ENCODE assay signal across 8 cellular contexts in genomic region chr1:10794724-10795304, GRCh38. TPM values are rescaled to one million over a fixed set of nuclear protein-coding genes. Genes with fewer than 3 reads are reported as not detected.
DNase-seq lines count a peak whose midpoint lies in the region; ATAC-seq, FAIRE-seq and TF ChIP-seq lines count a peak whose summit lies in the region.

No MANE protein-coding gene starts in this region.

- H3K4me3 ChIP-seq in hepatocyte = peak overlapping the region; percentile 57
- H3K4me3 ChIP-seq in small intestine (ENCODE audit: low read depth in 1 of 2, low read length in 2 of 2) = peak overlapping the region; percentile 62 to 82

- H3K27me3 ChIP-seq in hepatocyte (peaks cover 26% of the 10 kb centered on the region), small intestine (ENCODE audit: control insufficient read depth in 2 of 2, insufficient read depth in 2 of 2, low read length in 2 of 2) (peaks cover 0 to 12% of the 10 kb centered on the region in 2 donors)

- peaks cover 4% of the 10 kb centered on the region for H3K79me2 ChIP-seq in hepatocyte

- H3K27me3 Mint-ChIP-seq in WTC11 (ENCODE audit: low read depth) = peaks cover 47% of the 10 kb centered on the region

- no peaks in the 10 kb centered on the region for H4K20me1 ChIP-seq in hepatocyte (ENCODE audit: insufficient read depth, poor library complexity, severe bottlenecking)

- H3K36me3 ChIP-seq in hepatocyte (replicated peaks; ENCODE audit: insufficient read depth, low read depth) (no peaks in the 10 kb centered on the region), small intestine (ENCODE audit: control insufficient read depth in 2 of 2, insufficient read depth in 2 of 2, low read length in 2 of 2) (no peaks in the 10 kb centered on the region)

- H3K9me3 ChIP-seq in hepatocyte (ENCODE audit: low read depth) (no peaks in the 10 kb centered on the region), small intestine (ENCODE audit: control insufficient read depth, low read depth) (no peaks in the 10 kb centered on the region)

- WGBS in hepatocyte (ENCODE audit: low lambda C conversion rate, missing lambda C conversion rate) = 2% methylated on average over 57 of the region's 61 CpGs
- WGBS in small intestine, 3 donors = 0 to 1% (median 1%) methylated on average over 38 to 61 of the region's 61 CpGs

- H3K9me2 ChIP-seq in hepatocyte (replicated peaks; ENCODE audit: insufficient read depth) = no peaks in the 10 kb centered on the region

- no peak for FAIRE-seq in small intestine (lab: Jason Lieb, UNC)

- POLR2A ChIA-PET in WTC11 (lab: Charles Lee) = interaction anchor here (0.5 to 0.6 kb wide), 2 partner anchors 113 to 188 kb away, joined by 4 to 5 read pairs; no protein-coding TSS in a partner anchor

- H3K4me3 Mint-ChIP-seq in WTC11 = peak overlapping the region; percentile 71

- no peaks in the 10 kb centered on the region for H3K9me3 Mint-ChIP-seq in WTC11

- no peaks in the 10 kb centered on the region for H3K36me3 Mint-ChIP-seq in WTC11

- no peak overlapping the region for H3K27ac Mint-ChIP-seq in WTC11

- H3K27ac ChIP-seq in hepatocyte (no peak overlapping the region), small intestine (ENCODE audit: low read depth in 1 of 2, low read length in 1 of 2) (peak overlapping the region; percentile 90 to 94)

- peaks cover 26% of the 10 kb centered on the region for H3K4me1 Mint-ChIP-seq in WTC11

- peaks cover 16% of the 10 kb centered on the region for H3K4me1 ChIP-seq in hepatocyte (ENCODE audit: insufficient read depth)
- H3K4me1 ChIP-seq in small intestine (ENCODE audit: control insufficient read depth in 2 of 2, insufficient read depth in 1 of 2, low read depth in 1 of 2, low read length in 1 of 2) = no peaks in the 10 kb centered on the region

- DNase-seq in NCI-H345 (lab: John Stamatoyannopoulos, UW) = peak; percentile 43
- no peak for DNase-seq in NCI-H345 treated with DMSO at 0.1 percent for 48 hours (lab: John Stamatoyannopoulos, UW; ENCODE audit: unreplicated experiment)
- DNase-seq in WTC11 (ENCODE audit: low spot score) = peak; percentile 57
- DNase-seq in hepatocyte (ENCODE audit: low spot score) = peak; percentile 24
- no peak for DNase-seq in small intestine

- CTCF ChIA-PET in WTC11 (lab: Charles Lee) = interaction anchor here (0.5 to 2.8 kb wide), 16 partner anchors 9 to 288 kb away, joined by 3 to 10 read pairs (median 5); no protein-coding TSS in a partner anchor

- ATAC-seq in WTC11 = peak; percentile 13; the same call in 1 of the 2 replicates
- ATAC-seq in HG02973 (IDR thresholded peaks at IDR 0.05; ENCODE audit: unreplicated experiment) = no peak
- ATAC-seq in GM21447 (IDR thresholded peaks at IDR 0.05; ENCODE audit: unreplicated experiment) = no peak
- ATAC-seq in HG03342 (IDR thresholded peaks at IDR 0.05; ENCODE audit: unreplicated experiment) = no peak

- no peak for TF ChIP-seq CTCF in WTC11 (IDR thresholded peaks at IDR 0.05)
- TF ChIP-seq CTCF in hepatocyte (IDR thresholded peaks at IDR 0.05; ENCODE audit: poor library complexity) = no peak

- H3K4me2 ChIP-seq in hepatocyte = peak overlapping the region; percentile 99

- peak overlapping the region; percentile 42 for H2AFZ ChIP-seq in hepatocyte

TF ChIP-seq in WTC11, 78 proteins besides CTCF, POLR2A, EP300 and RAD21:
- TF ChIP-seq FOXJ3 (CRISPR knock-in tag; IDR thresholded peaks at IDR 0.05; ENCODE audit: borderline replicate concordance) = no peak
- TF ChIP-seq E2F1 (CRISPR knock-in tag; IDR thresholded peaks at IDR 0.05) = no peak
- no peak for TF ChIP-seq E2F5 (CRISPR knock-in tag; IDR thresholded peaks at IDR 0.05)
- TF ChIP-seq ZNF121 (CRISPR knock-in tag; IDR thresholded peaks at IDR 0.05) = no peak
- TF ChIP-seq, protein P1, sequence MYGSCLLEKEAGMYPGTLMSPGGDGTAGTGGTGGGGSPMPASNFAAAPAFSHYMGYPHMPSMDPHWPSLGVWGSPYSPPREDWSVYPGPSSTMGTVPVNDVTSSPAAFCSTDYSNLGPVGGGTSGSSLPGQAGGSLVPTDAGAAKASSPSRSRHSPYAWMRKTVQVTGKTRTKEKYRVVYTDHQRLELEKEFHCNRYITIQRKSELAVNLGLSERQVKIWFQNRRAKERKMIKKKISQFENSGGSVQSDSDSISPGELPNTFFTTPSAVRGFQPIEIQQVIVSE (CRISPR knock-in tag; IDR thresholded peaks at IDR 0.05; ENCODE audit: borderline replicate concordance) = no peak
- no peak for TF ChIP-seq TCF7 (CRISPR knock-in tag; IDR thresholded peaks at IDR 0.05; ENCODE audit: low read depth)
- TF ChIP-seq ZNF263 (CRISPR knock-in tag; IDR thresholded peaks at IDR 0.05; ENCODE audit: low read depth) = no peak
- no peak for TF ChIP-seq NFYB (CRISPR knock-in tag; conservative IDR thresholded peaks at IDR 0.05; ENCODE audit: low read depth)

RNA-seq across cellular contexts. Expression of gene CASZ1, which starts 1.6 kb away (rescaled TPM):
- total RNA-seq in WTC11 (2021) (6.9 to 11.7 TPM (median 8.7 TPM) in 3 replicates), hepatocyte (3.6 and 6.5 TPM in 2 replicates)
- polyA plus RNA-seq in hepatocyte (6.9 and 8.3 TPM in 2 replicates), small intestine (10 to 100 TPM; 13.5 to 23.0 (median 15.4) TPM)

Comparison
In these comparisons a context has a peak if more than half of its experiments do, and no peak if none do; other contexts are left out.
1. DNase-seq: peak in NCI-H345 (single experiment), WTC11 (single experiment) and hepatocyte (single experiment); none in NCI-H345 treated with DMSO at 0.1 percent for 48 hours (single experiment) and small intestine (single experiment).